In the genomic region with DNA sequence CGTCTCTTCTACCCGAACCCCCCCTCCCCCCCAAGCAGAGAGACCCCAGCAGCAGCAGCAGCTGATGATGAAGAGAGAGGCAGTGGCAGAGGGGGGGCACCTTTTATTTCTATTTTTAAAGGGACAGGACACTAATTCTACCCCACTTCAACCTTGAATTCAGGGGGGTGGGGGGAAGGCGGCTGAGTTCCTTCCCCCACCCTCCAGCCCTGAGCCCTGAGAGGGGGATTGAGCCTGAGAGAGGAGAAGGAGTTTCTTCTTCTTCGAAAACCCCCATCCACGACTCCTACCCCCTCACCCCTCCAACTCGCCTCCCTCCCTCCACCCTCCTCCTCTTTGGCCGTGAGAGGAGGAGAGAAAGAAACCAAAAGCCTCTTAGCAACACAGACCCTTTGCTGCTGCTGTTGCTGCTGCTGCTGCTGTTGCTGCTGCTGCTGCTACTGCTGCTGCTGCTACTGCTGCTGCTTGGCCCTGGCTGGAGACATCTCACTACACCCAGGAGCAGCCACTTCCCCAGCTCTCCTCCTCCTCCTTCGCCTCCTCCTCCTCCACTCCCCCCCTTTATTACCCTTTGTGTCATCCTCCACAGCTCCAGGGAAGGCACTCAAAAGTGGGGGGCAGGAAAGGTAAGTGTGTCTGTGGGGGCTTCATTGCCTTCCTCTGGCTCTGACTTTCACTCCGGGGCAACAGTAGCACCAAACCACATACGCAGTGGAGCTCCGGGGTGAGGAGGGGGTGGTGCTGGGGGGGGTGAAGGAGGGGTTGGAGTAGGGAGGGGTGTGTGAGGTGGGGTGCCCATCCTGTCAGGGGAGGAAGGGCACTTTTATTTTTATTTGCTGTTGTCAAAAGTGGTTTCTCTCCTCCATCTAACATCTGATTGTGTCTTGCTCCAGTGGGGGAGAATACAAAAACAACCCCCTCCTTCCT, we compare ENCODE assay signal across 8 cellular contexts. TPM values are rescaled to one million over a fixed set of nuclear protein-coding genes. Genes with fewer than 3 reads are reported as not detected.
DNase-seq lines count a peak whose midpoint lies in the region; ATAC-seq and TF ChIP-seq lines count a peak whose summit lies in the region.

A gene (plus strand): TSS at position 33 of the 927 bp plus-strand sequence.

- peak within 1 kb of the TSS; percentile 95 for H3K4me3 ChIP-seq in AG10803 (ENCODE audit: low read length)
- H3K4me3 ChIP-seq in ovary: peak within 1 kb of the TSS; percentile 83
- H3K4me3 ChIP-seq in vagina: peak within 1 kb of the TSS; percentile 87 to 94

- TF ChIP-seq EP300 in ovary (IDR thresholded peaks at IDR 0.05): no peak

- peak within 1 kb of the TSS; percentile 96 for H3K27ac Mint-ChIP-seq in activated naive CD4-positive, alpha-beta T cell treated with anti-CD3 and anti-CD28 coated beads for 36 hours

- no peaks in the 10 kb centered on the region for H3K27me3 Mint-ChIP-seq in activated naive CD4-positive, alpha-beta T cell treated with anti-CD3 and anti-CD28 coated beads for 36 hours (ENCODE audit: low read depth)

- H3K9me3 ChIP-seq in ovary: no peaks in the 10 kb centered on the region
- H3K9me3 ChIP-seq in vagina: no peaks in the 10 kb centered on the region

- H3K27ac ChIP-seq in ovary (peak within 1 kb of the TSS; percentile 89 to 92), vagina (peak within 1 kb of the TSS; percentile 93)

- peak; percentile 16 for TF ChIP-seq POLR2A in ovary (IDR thresholded peaks at IDR 0.05)
- no peak for TF ChIP-seq POLR2A in vagina (IDR thresholded peaks at IDR 0.05)

- ATAC-seq in GM18520 (IDR thresholded peaks at IDR 0.05; ENCODE audit: unreplicated experiment) (peak; percentile 31), HG03060 (IDR thresholded peaks at IDR 0.05; ENCODE audit: low read depth, unreplicated experiment) (peak; percentile 8)

- peaks cover 46% of the 10 kb centered on the region for H3K4me1 Mint-ChIP-seq in activated naive CD4-positive, alpha-beta T cell treated with anti-CD3 and anti-CD28 coated beads for 36 hours (ENCODE audit: low read depth)

- DNase-seq in AG10803 (ENCODE audit: low read depth) (peak; percentile 55), NOMO-1 treated with dmso at 0.1 percent for 144 hours (lab: John Stamatoyannopoulos, UW; ENCODE audit: unreplicated experiment) (peak; percentile 12), glomerular visceral epithelial cell (ENCODE audit: extremely low spot score) (peak; percentile 66), ovary (peak in 1 of 5 donors; percentile 65), vagina (ENCODE audit: extremely low spot score in 2 of 2) (no peak)
- DNase-seq in activated naive CD4-positive, alpha-beta T cell treated with anti-CD3 and anti-CD28 coated beads for 36 hours: peak; percentile 63

- 0 to 1% (median 1%) methylated on average over 11 of the region's 11 CpGs for WGBS in ovary, 3 donors

- peaks cover 3% of the 10 kb centered on the region for H3K36me3 Mint-ChIP-seq in activated naive CD4-positive, alpha-beta T cell treated with anti-CD3 and anti-CD28 coated beads for 36 hours (ENCODE audit: low read depth)

- TF ChIP-seq CTCF in AG10803 (conservative IDR thresholded peaks at IDR 0.05; ENCODE audit: low read length) (no peak), ovary (IDR thresholded peaks at IDR 0.05) (no peak), vagina (IDR thresholded peaks at IDR 0.05) (no peak)

- peak within 1 kb of the TSS; percentile 100 for H3K4me3 Mint-ChIP-seq in activated naive CD4-positive, alpha-beta T cell treated with anti-CD3 and anti-CD28 coated beads for 36 hours

- CTCF ChIA-PET in activated naive CD4-positive, alpha-beta T cell treated with anti-CD3 and anti-CD28 coated beads for 36 hours (lab: Charles Lee): interaction anchor here (1.0 kb wide), 1 partner anchor 488 kb away, joined by 4 read pairs; no protein-coding TSS in a partner anchor

- H3K9me3 Mint-ChIP-seq in activated naive CD4-positive, alpha-beta T cell treated with anti-CD3 and anti-CD28 coated beads for 36 hours: no peaks in the 10 kb centered on the region

- peaks cover 7% of the 10 kb centered on the region for H3K4me1 ChIP-seq in ovary (ENCODE audit: insufficient read depth)
- H3K4me1 ChIP-seq in vagina: peaks cover 50% of the 10 kb centered on the region

- H3K36me3 ChIP-seq in ovary (no peaks in the 10 kb centered on the region), vagina (no peaks in the 10 kb centered on the region)

- intact Hi-C loops in activated naive CD4-positive, alpha-beta T cell treated with anti-CD3 and anti-CD28 coated beads for 36 hours (cut with micrococcal nuclease): loop anchor here (1.0 to 5.0 kb wide), 4 partner anchors 177 to 1566 kb away; a partner anchor contains a TSS
- intact Hi-C loops in ovary (cut with DNase I) (no loop called here), vagina (cut with DNase I) (no loop called here)

- H3K27me3 ChIP-seq in ovary: no peaks in the 10 kb centered on the region
- no peaks in the 10 kb centered on the region for H3K27me3 ChIP-seq in vagina

RNA-seq across cellular contexts. Expression of the gene that starts here (rescaled TPM):
- total RNA-seq in activated naive CD4-positive, alpha-beta T cell treated with anti-CD3 and anti-CD28 coated beads for 36 hours: 10 to 100 TPM; 19.6 to 20.2 TPM
- total RNA-seq in ovary (10 to 100 TPM; 33.1 to 66.3 (median 47.9) TPM), vagina (32.7 TPM)
- 10 to 100 TPM in 1 of 2 donors, 1 to 10 TPM in 1; 8.5 to 23.2 TPM for polyA plus RNA-seq in ovary

Comparison
In these comparisons a context has a peak if more than half of its experiments do, and no peak if none do; other contexts are left out.
1. DNase-seq: peak in AG10803 (single experiment), NOMO-1 treated with dmso at 0.1 percent for 144 hours (single experiment), activated naive CD4-positive, alpha-beta T cell treated with anti-CD3 and anti-CD28 coated beads for 36 hours (single experiment) and glomerular visceral epithelial cell (single experiment); none in vagina (0 of 2).
2. Peak in every context shown above with its lines, with median percentiles within 50 percentile points of each other: H3K4me3 ChIP-seq.